17 cellular contexts compared by ENCODE assay signal in genomic region chr3:157585386-157585785, GRCh38.
DNase-seq lines count a peak whose midpoint lies in the region; FAIRE-seq and TF ChIP-seq lines count a peak whose summit lies in the region.
"Had no signal": no experiment of that assay in that cellular context is flagged by ENCODE, and none has a peak within 500 bp of the region (broad histone marks: within the 10 kb centered on the region; RNA-seq: fewer than 3 reads in every experiment).

No MANE protein-coding gene starts in this region.

- TF ChIP-seq CTCF in Calu3 (IDR thresholded peaks at IDR 0.05; ENCODE audit: unreplicated experiment) (no peak), astrocyte (IDR thresholded peaks at IDR 0.05; ENCODE audit: insufficient read depth, low read depth, low read length) (no peak)

- CTCF ChIA-PET in Calu3 (lab: Charles Lee), result interaction anchor here (1.4 to 1.5 kb wide), 2 partner anchors 21 to 53 kb away, joined by 4 to 5 read pairs; no protein-coding TSS in a partner anchor

- DNase-seq in COLO668 (lab: John Stamatoyannopoulos, UW; ENCODE audit: unreplicated experiment), result peak; percentile 6
- DNase-seq in Calu3, result peak; percentile 85
- peak; percentile 58 for DNase-seq in astrocyte (ENCODE audit: low read depth)
- peak; percentile 55 for DNase-seq in kidney tubule cell (ENCODE audit: low spot score)
- DNase-seq in SKM-1 treated with dmso at 0.1 percent for 144 hours (lab: John Stamatoyannopoulos, UW; ENCODE audit: unreplicated experiment), result no peak
- no peak for DNase-seq in T-helper 9 cell
- DNase-seq in small intestine, result no peak
- DNase-seq: BE2C; CD4-positive, alpha-beta memory T cell; COR-L47; DND-41; GF-D8 had no signal

- no peak overlapping the region for H3K9ac ChIP-seq in astrocyte (ENCODE audit: low read length)

- no peaks in the 10 kb centered on the region for H3K79me2 ChIP-seq in astrocyte (ENCODE audit: insufficient read depth, low read length)

- H3K4me1 Mint-ChIP-seq in Calu3 (ENCODE audit: low read depth, unreplicated experiment), result peaks cover 26% of the 10 kb centered on the region
- no peaks in the 10 kb centered on the region for H3K4me1 Mint-ChIP-seq in astrocyte (ENCODE audit: low read depth, unreplicated experiment)
- H3K4me1 Mint-ChIP-seq: CD4-positive, alpha-beta memory T cell had no signal

- H3K27ac ChIP-seq in astrocyte (ENCODE audit: low read depth, low read length) (no peak overlapping the region), small intestine (ENCODE audit: low read depth in 1 of 2, low read length in 1 of 2) (no peak overlapping the region)
- H3K27ac ChIP-seq: A549, C4-2B had no signal

- H3K4me1 ChIP-seq in astrocyte (ENCODE audit: insufficient read depth, low read length) (peaks cover 9% of the 10 kb centered on the region), small intestine (ENCODE audit: control insufficient read depth in 2 of 2, insufficient read depth in 1 of 2, low read depth in 1 of 2, low read length in 1 of 2) (no peaks in the 10 kb centered on the region)
- H3K4me1 ChIP-seq: A549, BE2C, HAP-1 had no signal

- H3K9me3 ChIP-seq in astrocyte (ENCODE audit: insufficient read depth, low read depth, low read length) (no peaks in the 10 kb centered on the region), small intestine (ENCODE audit: control insufficient read depth, low read depth) (no peaks in the 10 kb centered on the region)
- H3K9me3 ChIP-seq: A549, BE2C, HAP-1 had no signal

- H3K27ac Mint-ChIP-seq in Calu3 (ENCODE audit: unreplicated experiment) (peak overlapping the region; percentile 13), astrocyte (ENCODE audit: unreplicated experiment) (no peak overlapping the region)
- H3K27ac Mint-ChIP-seq: CD4-positive, alpha-beta memory T cell had no signal

- WGBS in small intestine, 3 donors, result 66 to 82% (median 74%) methylated on average over 12 of the region's 12 CpGs

- FAIRE-seq in astrocyte (lab: Jason Lieb, UNC), result no peak
- FAIRE-seq in small intestine (lab: Jason Lieb, UNC), result no peak
- FAIRE-seq: A549, GM19239, H1 had no signal

- H3K9me3 Mint-ChIP-seq in Calu3 (ENCODE audit: low read depth, unreplicated experiment), result no peaks in the 10 kb centered on the region
- H3K9me3 Mint-ChIP-seq in astrocyte (ENCODE audit: unreplicated experiment), result peaks cover 2% of the 10 kb centered on the region

- H3K36me3 Mint-ChIP-seq in Calu3 (ENCODE audit: insufficient read depth, unreplicated experiment) (no peaks in the 10 kb centered on the region), astrocyte (ENCODE audit: low read depth, unreplicated experiment) (peaks cover 2% of the 10 kb centered on the region)
- H3K36me3 Mint-ChIP-seq: CD4-positive, alpha-beta memory T cell had no signal

- no peaks in the 10 kb centered on the region for H3K27me3 Mint-ChIP-seq in Calu3 (ENCODE audit: unreplicated experiment)
- no peaks in the 10 kb centered on the region for H3K27me3 Mint-ChIP-seq in astrocyte (ENCODE audit: low read depth, unreplicated experiment)

- peaks cover 1% of the 10 kb centered on the region for H3K27me3 ChIP-seq in astrocyte (ENCODE audit: insufficient read depth, low read length)
- H3K27me3 ChIP-seq in small intestine (ENCODE audit: control insufficient read depth in 2 of 2, insufficient read depth in 2 of 2, low read length in 2 of 2), result no peaks in the 10 kb centered on the region
- H3K27me3 ChIP-seq: BE2C had no signal

- peak overlapping the region; percentile 16 for H3K4me3 Mint-ChIP-seq in Calu3 (ENCODE audit: low read depth, unreplicated experiment)
- no peak overlapping the region for H3K4me3 Mint-ChIP-seq in astrocyte (ENCODE audit: unreplicated experiment)
- H3K4me3 Mint-ChIP-seq: CD4-positive, alpha-beta memory T cell had no signal

- H3K36me3 ChIP-seq in astrocyte (ENCODE audit: insufficient read depth, low read length) (no peaks in the 10 kb centered on the region), small intestine (ENCODE audit: control insufficient read depth in 2 of 2, insufficient read depth in 2 of 2, low read length in 2 of 2) (no peaks in the 10 kb centered on the region)
- H3K36me3 ChIP-seq: BE2C, HAP-1 had no signal

- H3K4me3 ChIP-seq in astrocyte (ENCODE audit: insufficient read depth, low read depth, low read length) (no peak overlapping the region), small intestine (ENCODE audit: low read depth in 1 of 2, low read length in 2 of 2) (no peak overlapping the region)
- H3K4me3 ChIP-seq: A549, HAP-1 had no signal

- H2AFZ ChIP-seq in astrocyte (ENCODE audit: low read depth, low read length), result no peak overlapping the region

- no peaks in the 10 kb centered on the region for H4K20me1 ChIP-seq in astrocyte (ENCODE audit: insufficient read depth, low read length)

- BruUV-seq in Calu3 (replicated peaks; lab: Mats Ljungman, UMichigan), result no TSS peak

- H3K4me2 ChIP-seq in astrocyte (ENCODE audit: low read length), result no peak overlapping the region
- H3K4me2 ChIP-seq: A549 had no signal

- intact Hi-C loops in Calu3 (cut with micrococcal nuclease; ENCODE audit: unreplicated experiment), result no loop called here

Comparison
In these comparisons a context has a peak if more than half of its experiments do, and no peak if none do; other contexts are left out.
1. DNase-seq: peak in COLO668 (single experiment), Calu3 (single experiment), astrocyte (single experiment) and kidney tubule cell (single experiment); none in SKM-1 treated with dmso at 0.1 percent for 144 hours (single experiment), T-helper 9 cell (single experiment) and small intestine (single experiment).